Comparison of ENCODE assay signal across 9 cellular contexts in the genomic region with DNA sequence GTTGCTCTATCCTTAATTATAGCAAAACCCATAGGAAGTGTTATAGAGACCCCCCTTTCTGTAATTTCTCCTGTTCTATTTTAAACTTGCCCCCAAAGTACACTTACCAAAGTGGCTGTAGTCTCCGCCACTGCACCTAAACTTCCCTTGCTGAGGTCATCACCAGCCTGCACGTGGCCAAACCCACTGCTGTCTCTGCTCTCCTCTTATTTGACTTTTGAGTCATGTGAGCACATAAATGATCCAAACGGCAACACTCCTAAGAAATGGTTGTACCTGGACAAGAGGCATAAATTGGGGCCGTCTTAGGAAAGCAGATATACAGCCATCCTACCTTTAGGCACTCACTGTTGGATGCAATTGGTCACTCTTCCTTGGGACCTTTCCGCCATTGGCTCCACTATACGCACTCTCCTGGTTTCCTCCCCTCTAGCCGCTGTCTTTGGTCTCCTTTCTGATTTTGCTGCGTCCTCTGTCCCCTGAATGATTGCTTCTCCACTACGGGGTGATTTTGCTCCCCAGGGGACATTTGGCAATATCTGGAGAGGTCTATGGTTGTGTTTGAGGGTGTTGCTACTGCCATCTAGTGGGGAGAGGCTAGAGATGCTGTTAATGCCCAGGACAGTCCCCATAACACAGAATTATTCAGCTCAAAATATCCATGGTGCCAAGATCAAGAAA. TPM values are rescaled to one million over a fixed set of nuclear protein-coding genes. Genes with fewer than 3 reads are reported as not detected.
DNase-seq lines count a peak whose midpoint lies in the region; ATAC-seq and TF ChIP-seq lines count a peak whose summit lies in the region.
"Had no signal": no experiment of that assay in that cellular context is flagged by ENCODE, and none has a peak within 500 bp of the region (broad histone marks: within the 10 kb centered on the region; RNA-seq: fewer than 3 reads in every experiment).

No MANE protein-coding gene starts in this region.

- intact Hi-C loops in testis (cut with DNase I; ENCODE audit: low total_unique reads) = no loop called here

- TF ChIP-seq CTCF in testis (IDR thresholded peaks at IDR 0.05) = peak in 2 of 3 experiments; percentile 27 to 54

- no peaks in the 10 kb centered on the region for H3K9me3 ChIP-seq in testis

- DNase-seq in CD1c-positive myeloid dendritic cell (ENCODE audit: extremely low spot score) (peak; percentile 63), NAMALWA (ENCODE audit: low spot score) (peak; percentile 71), SW 1271 (lab: John Stamatoyannopoulos, UW) (peak; percentile 18 to 64), left kidney (ENCODE audit: low read depth, low spot score) (peak; percentile 81), testis (peak; percentile 32)
- DNase-seq in central memory CD4-positive, alpha-beta T cell = peak; percentile 32

- no peaks in the 10 kb centered on the region for H3K36me3 ChIP-seq in testis (ENCODE audit: low read depth, missing control alignments)

- no peaks in the 10 kb centered on the region for H3K4me1 ChIP-seq in testis

- no peak for TF ChIP-seq POLR2A in testis (IDR thresholded peaks at IDR 0.05)

- no peak overlapping the region for H3K27ac ChIP-seq in testis
- H3K27ac ChIP-seq: skin epidermis had no signal

- ATAC-seq in GM18868 (IDR thresholded peaks at IDR 0.05; ENCODE audit: unreplicated experiment) = peak; percentile 69
- ATAC-seq in GM21717 (IDR thresholded peaks at IDR 0.05; ENCODE audit: unreplicated experiment) = no peak

- H3K27me3 ChIP-seq in testis = no peaks in the 10 kb centered on the region

- H3K4me3 ChIP-seq in testis = no peak overlapping the region
- H3K4me3 ChIP-seq: skin epidermis had no signal

- WGBS in testis, 2 donors = 51 to 58% methylated on average over 9 of the region's 9 CpGs

RNA-seq across cellular contexts. Expression of gene IL36G, which starts 19.2 kb away (rescaled TPM):
- total RNA-seq in testis = under 1 TPM in 1 of 2 donors, not detected in 1; 0.68 TPM
- polyA plus RNA-seq in testis (ENCODE audit: insufficient read depth, low read depth, low replicate concordance) = not detected

RNA-seq across cellular contexts. Expression of gene IL36A, which starts 46.7 kb away (rescaled TPM):
- not detected for total RNA-seq in testis
- polyA plus RNA-seq in testis (ENCODE audit: insufficient read depth, low read depth, low replicate concordance) = not detected

RNA-seq across cellular contexts. Expression of gene IL37, which starts 47.6 kb away (rescaled TPM):
- 1 to 10 TPM; 1.3 to 1.5 TPM for total RNA-seq in testis
- polyA plus RNA-seq in testis (ENCODE audit: insufficient read depth, low read depth, low replicate concordance) = not detected
